Comparison of ENCODE assay signal across 9 cellular contexts in genomic region chr9:6305954-6306563, GRCh38. TPM values are rescaled to one million over a fixed set of nuclear protein-coding genes. Genes with fewer than 3 reads are reported as not detected.
DNase-seq lines count a peak whose midpoint lies in the region; TF ChIP-seq lines count a peak whose summit lies in the region.
"Had no signal": no experiment of that assay in that cellular context is flagged by ENCODE, and none has a peak within 500 bp of the region (broad histone marks: within the 10 kb centered on the region; RNA-seq: fewer than 3 reads in every experiment).

No MANE protein-coding gene starts in this region.

- intact Hi-C loops in spleen (cut with DNase I; ENCODE audit: low total_unique reads) = loop anchor here (10.0 kb wide), 3 partner anchors 111 to 421 kb away; no protein-coding TSS in a partner anchor

- no peak overlapping the region for H3K4me3 Mint-ChIP-seq in glutamatergic neuron (ENCODE audit: unreplicated experiment)
- H3K4me3 Mint-ChIP-seq: T-helper 1 cell treated with Interleukin-12 subunit alpha and Interleukin-12 subunit beta and Interleukin-4 antibody, amounts not matched to agents 30 μg/mL and 1 μg/mL, for 36 hours had no signal

- no peak overlapping the region for H2AFZ ChIP-seq in Loucy (ENCODE audit: low read length)

- TF ChIP-seq CTCF in Loucy (conservative IDR thresholded peaks at IDR 0.05; ENCODE audit: low read length) = peak; percentile 73
- peak; percentile 17 for TF ChIP-seq CTCF in glutamatergic neuron (IDR thresholded peaks at IDR 0.05; ENCODE audit: partially characterized antibody, unreplicated experiment)
- peak in 8 of 11 experiments; percentile 28 to 58 (median 42) for TF ChIP-seq CTCF in spleen (IDR thresholded peaks at IDR 0.05 in 8 of 11, conservative IDR thresholded peaks at IDR 0.05 in 3 of 11)

- no peak overlapping the region for H3K27ac ChIP-seq in spleen

- H3K9me3 ChIP-seq in Loucy (ENCODE audit: insufficient read depth, low read depth, low read length) (no peaks in the 10 kb centered on the region), spleen (no peaks in the 10 kb centered on the region)

- H3K9me3 Mint-ChIP-seq in glutamatergic neuron (ENCODE audit: unreplicated experiment) = no peaks in the 10 kb centered on the region
- H3K9me3 Mint-ChIP-seq: T-helper 1 cell treated with Interleukin-12 subunit alpha and Interleukin-12 subunit beta and Interleukin-4 antibody, amounts not matched to agents 30 μg/mL and 1 μg/mL, for 36 hours had no signal

- no peak overlapping the region for H3K9ac ChIP-seq in Loucy (ENCODE audit: low read depth, low read length, poor library complexity, severe bottlenecking)

- in situ Hi-C loops in G401 (cut with HindIII; ENCODE audit: low sequenced_read_pairs) = no loop called here

- no peak for TF ChIP-seq POLR2A in spleen (IDR thresholded peaks at IDR 0.05)

- H3K36me3 ChIP-seq in Loucy (ENCODE audit: insufficient read depth, low read length) (no peaks in the 10 kb centered on the region), spleen (no peaks in the 10 kb centered on the region)

- H3K4me1 ChIP-seq in Loucy (ENCODE audit: insufficient read depth, low read length, poor library complexity, severe bottlenecking) (no peaks in the 10 kb centered on the region), spleen (no peaks in the 10 kb centered on the region)

- no peaks in the 10 kb centered on the region for H3K4me1 Mint-ChIP-seq in glutamatergic neuron (ENCODE audit: low read depth, unreplicated experiment)

- DNase-seq in G401 (ENCODE audit: low spot score) (peak; percentile 32), SW480 (ENCODE audit: low spot score) (peak; percentile 44), glutamatergic neuron (no peak), spleen (no peak)
- no peak for DNase-seq in stimulated activated CD8-positive, alpha-beta memory T cell treated with anti-CD3 and anti-CD28 coated beads, Interleukin-4, amount 100 ng/mL, for 48 hours
- DNase-seq in stimulated activated CD4-positive, alpha-beta T cell treated with anti-CD3 and anti-CD28 coated beads, Interleukin-15, amount 100 ng/mL, for 24 hours = no peak
- no peak for DNase-seq in activated CD8-positive, alpha-beta memory T cell treated with anti-CD3 and anti-CD28 coated beads for 24 hours

- no peaks in the 10 kb centered on the region for H3K79me2 ChIP-seq in Loucy (ENCODE audit: insufficient read depth, low read length)

- H4K20me1 ChIP-seq in Loucy (ENCODE audit: insufficient read depth, low read length, poor library complexity, severe bottlenecking) = no peaks in the 10 kb centered on the region

- H3K4me2 ChIP-seq in Loucy (ENCODE audit: low read depth, low read length, poor library complexity, severe bottlenecking) = no peak overlapping the region

- H3K27ac Mint-ChIP-seq in glutamatergic neuron (ENCODE audit: unreplicated experiment) = no peak overlapping the region
- H3K27ac Mint-ChIP-seq: T-helper 1 cell treated with Interleukin-12 subunit alpha and Interleukin-12 subunit beta and Interleukin-4 antibody, amounts not matched to agents 30 μg/mL and 1 μg/mL, for 36 hours had no signal

- no peaks in the 10 kb centered on the region for H3K27me3 Mint-ChIP-seq in glutamatergic neuron (ENCODE audit: unreplicated experiment)

- WGBS in spleen, 5 donors = 86 to 99% (median 96%) methylated on average over 2 of the region's 2 CpGs

- no peaks in the 10 kb centered on the region for H3K36me3 Mint-ChIP-seq in glutamatergic neuron (ENCODE audit: unreplicated experiment)

- H3K9me2 ChIP-seq in Loucy (replicated peaks; ENCODE audit: low read depth, low read length) = no peaks in the 10 kb centered on the region

- H3K27me3 ChIP-seq in Loucy (ENCODE audit: insufficient read depth, low read length, poor library complexity, severe bottlenecking) (no peaks in the 10 kb centered on the region), spleen (replicated peaks in 1 of 7) (peaks cover 0 to 20% (median 0%) of the 10 kb centered on the region in 7 donors)

- H3K4me3 ChIP-seq in Loucy (ENCODE audit: low read length, poor library complexity, severe bottlenecking) (no peak overlapping the region), spleen (no peak overlapping the region)

- no peaks in the 10 kb centered on the region for H3F3A ChIP-seq in Loucy (ENCODE audit: low read depth)

RNA-seq across cellular contexts. Expression of gene TPD52L3, which starts 22.1 kb away (rescaled TPM):
- total RNA-seq in G401 (2014; rRNA removed; shearing (Covaris generic)) = not detected in 2 replicates
- total RNA-seq in glutamatergic neuron (ENCODE audit: unreplicated experiment) = not detected
- total RNA-seq in spleen = not detected
- polyA plus RNA-seq in spleen = under 1 TPM in 1 of 3 donors, not detected in 2; 0.03 TPM

Comparison
In these comparisons a context has a peak if more than half of its experiments do, and no peak if none do; other contexts are left out.
1. DNase-seq: peak in G401 (single experiment) and SW480 (single experiment); none in glutamatergic neuron (single experiment), spleen (single experiment), stimulated activated CD8-positive, alpha-beta memory T cell treated with anti-CD3 and anti-CD28 coated beads, Interleukin-4, amount 100 ng/mL, for 48 hours (single experiment), stimulated activated CD4-positive, alpha-beta T cell treated with anti-CD3 and anti-CD28 coated beads, Interleukin-15, amount 100 ng/mL, for 24 hours (single experiment) and activated CD8-positive, alpha-beta memory T cell treated with anti-CD3 and anti-CD28 coated beads for 24 hours (single experiment).
2. CTCF ChIP-seq: peak in every context shown above with its lines; median percentile 73 in Loucy; 42 in spleen; 17 in glutamatergic neuron.